In the genomic region with DNA sequence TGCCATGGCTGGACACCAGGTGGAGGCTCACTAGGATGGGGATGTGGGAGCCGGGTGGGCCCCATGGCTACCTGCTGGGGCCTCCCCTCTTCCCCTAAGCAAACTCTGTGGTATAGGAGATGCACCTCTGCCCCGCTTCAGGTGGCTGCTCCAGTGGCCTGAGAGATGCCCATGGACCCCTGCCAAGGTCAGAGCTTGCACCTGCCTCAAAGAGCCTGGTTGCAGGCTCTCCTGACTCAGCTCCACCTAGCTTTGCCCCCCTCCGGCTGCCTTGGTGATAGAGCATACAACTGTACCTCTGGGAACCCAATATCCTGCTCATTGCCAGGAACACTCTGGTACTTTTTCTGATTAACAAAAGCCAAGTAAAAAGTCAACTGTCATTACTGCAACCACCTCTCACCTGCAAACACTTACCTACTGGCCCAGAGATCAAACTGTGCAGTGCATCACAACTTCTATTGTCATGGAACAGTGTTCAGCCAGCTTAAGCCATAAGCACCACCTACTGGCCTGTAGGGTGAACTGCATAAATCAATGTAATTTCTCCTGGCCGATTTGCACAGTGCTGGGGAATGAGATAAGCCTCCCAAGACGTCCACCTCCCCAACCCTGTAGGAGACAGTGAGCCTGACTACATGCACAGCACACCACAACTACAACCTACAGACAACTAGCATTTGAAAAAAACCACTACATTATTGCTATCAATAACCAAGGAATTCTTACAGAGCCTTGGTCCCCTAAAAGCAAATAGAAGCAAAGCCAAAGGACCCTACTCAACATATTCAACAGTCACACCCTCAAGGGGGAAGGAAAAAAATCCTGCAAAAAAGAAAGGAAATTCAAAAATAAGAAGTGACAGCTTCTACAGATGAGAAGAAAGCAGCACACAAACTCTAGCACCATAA, we compare ENCODE assay signal across 8 cellular contexts.
A peak's percentile ranks its signal among the peaks of the same experiment; 100 is the strongest.
DNase-seq lines count a peak whose midpoint lies in the region; ATAC-seq and TF ChIP-seq lines count a peak whose summit lies in the region.

No MANE protein-coding gene starts in this region.

- 59% methylated on average over 5 of the region's 5 CpGs; no CpG with 5 or more reads in 1 of the 2 donors for WGBS in transverse colon (ENCODE audit: low coverage in 1 of 2), 2 donors

- no peak overlapping the region for H3K4me3 ChIP-seq in CD8-positive, alpha-beta memory T cell (ENCODE audit: low read length)
- H3K4me3 ChIP-seq in epithelial cell of proximal tubule (ENCODE audit: low read depth, low read length) = no peak overlapping the region
- H3K4me3 ChIP-seq in transverse colon = no peak overlapping the region

- no peaks in the 10 kb centered on the region for H3K36me3 ChIP-seq in CD8-positive, alpha-beta memory T cell (ENCODE audit: insufficient read depth, low read length)
- H3K36me3 ChIP-seq in transverse colon = no peaks in the 10 kb centered on the region

- CTCF ChIA-PET in CD8-positive, alpha-beta memory T cell (lab: Charles Lee) = interaction anchor here (0.5 to 2.6 kb wide), 16 partner anchors 12 to 742 kb away, joined by 3 to 14 read pairs (median 6); no protein-coding TSS in a partner anchor
- CTCF ChIA-PET in activated CD4-positive, alpha-beta memory T cell treated with anti-CD3 and anti-CD28 coated beads for 36 hours (lab: Charles Lee) = interaction anchor here (0.5 to 2.3 kb wide), 22 partner anchors 11 to 743 kb away, joined by 3 to 10 read pairs (median 4); no protein-coding TSS in a partner anchor

- in situ Hi-C loops in transverse colon (cut with MboI; ENCODE audit: low pct_ligation_motif_present in 1 of 4, low pct_unique_long_range_greater_than_20kb in 1 of 4, low sequenced_read_pairs in 3 of 4) = loop anchor here (10.0 to 25.0 kb wide), 4 partner anchors 64 to 734 kb away; no protein-coding TSS in a partner anchor

- H3K27me3 ChIP-seq in CD8-positive, alpha-beta memory T cell (ENCODE audit: insufficient read depth, low read length, poor library complexity, severe bottlenecking) = no peaks in the 10 kb centered on the region
- H3K27me3 ChIP-seq in transverse colon = no peaks in the 10 kb centered on the region

- POLR2A ChIA-PET in CD8-positive, alpha-beta memory T cell (lab: Charles Lee) = no interaction called here
- POLR2A ChIA-PET in activated CD4-positive, alpha-beta memory T cell treated with anti-CD3 and anti-CD28 coated beads for 36 hours (lab: Charles Lee) = no interaction called here
- POLR2A ChIA-PET in naive thymus-derived CD8-positive, alpha-beta T cell (lab: Charles Lee) = interaction anchor here (0.6 to 1.8 kb wide), 2 partner anchors 478 to 605 kb away, joined by 4 to 6 read pairs; no protein-coding TSS in a partner anchor

- TF ChIP-seq POLR2A in transverse colon (IDR thresholded peaks at IDR 0.05) = no peak

- peak; percentile 25 to 57 (median 45) for DNase-seq in CD8-positive, alpha-beta memory T cell
- DNase-seq in GM19238 (ENCODE audit: insufficient read length, low spot score) = peak; percentile 26
- DNase-seq in NCI-H524 (lab: John Stamatoyannopoulos, UW) = peak; percentile 35 to 70
- DNase-seq in activated CD4-positive, alpha-beta memory T cell treated with anti-CD3 and anti-CD28 coated beads for 36 hours = peak; percentile 57
- peak; percentile 15 for DNase-seq in epithelial cell of proximal tubule (ENCODE audit: low read depth)
- peak in 9 of 10 donors; percentile 17 to 73 (median 52) for DNase-seq in naive thymus-derived CD8-positive, alpha-beta T cell
- peak; percentile 39 for DNase-seq in transverse colon

- H3K27ac Mint-ChIP-seq in CD8-positive, alpha-beta memory T cell = peak overlapping the region in 1 of 8 donors; percentile 51
- H3K27ac Mint-ChIP-seq in activated CD4-positive, alpha-beta memory T cell treated with anti-CD3 and anti-CD28 coated beads for 36 hours = no peak overlapping the region
- H3K27ac Mint-ChIP-seq in naive thymus-derived CD8-positive, alpha-beta T cell = peak overlapping the region in 2 of 10 donors; percentile 23 to 24

- TF ChIP-seq CTCF in epithelial cell of proximal tubule (conservative IDR thresholded peaks at IDR 0.05; ENCODE audit: low read depth, low read length) (peak; percentile 87), transverse colon (IDR thresholded peaks at IDR 0.05) (peak; percentile 79 to 87 (median 84))

- intact Hi-C loops in activated CD4-positive, alpha-beta memory T cell treated with anti-CD3 and anti-CD28 coated beads for 36 hours (cut with micrococcal nuclease) = loop anchor here (1.0 to 10.0 kb wide), 8 partner anchors 144 to 743 kb away; no protein-coding TSS in a partner anchor
- intact Hi-C loops in transverse colon (cut with DNase I; ENCODE audit: low total_unique reads) = loop anchor here (2.0 kb wide), 1 partner anchor 726 kb away; no protein-coding TSS in a partner anchor

- H3K36me3 Mint-ChIP-seq in CD8-positive, alpha-beta memory T cell = peaks cover 0 to 6% (median 0%) of the 10 kb centered on the region in 3 donors
- peaks cover 2% of the 10 kb centered on the region for H3K36me3 Mint-ChIP-seq in activated CD4-positive, alpha-beta memory T cell treated with anti-CD3 and anti-CD28 coated beads for 36 hours
- H3K36me3 Mint-ChIP-seq in naive thymus-derived CD8-positive, alpha-beta T cell = peaks cover 0 to 7% (median 2%) of the 10 kb centered on the region in 3 donors

- H3K9me3 ChIP-seq in CD8-positive, alpha-beta memory T cell (ENCODE audit: low read length) = peaks cover 3% of the 10 kb centered on the region
- peaks cover 0 to 5% of the 10 kb centered on the region in 2 donors for H3K9me3 ChIP-seq in transverse colon

- H3K9me3 Mint-ChIP-seq in CD8-positive, alpha-beta memory T cell = peaks cover 5 to 17% (median 11%) of the 10 kb centered on the region in 5 donors
- peaks cover 19% of the 10 kb centered on the region for H3K9me3 Mint-ChIP-seq in activated CD4-positive, alpha-beta memory T cell treated with anti-CD3 and anti-CD28 coated beads for 36 hours
- peaks cover 0 to 19% (median 10%) of the 10 kb centered on the region in 9 donors for H3K9me3 Mint-ChIP-seq in naive thymus-derived CD8-positive, alpha-beta T cell

- H3K27me3 Mint-ChIP-seq in CD8-positive, alpha-beta memory T cell = peaks cover 5 to 30% of the 10 kb centered on the region in 2 donors
- H3K27me3 Mint-ChIP-seq in activated CD4-positive, alpha-beta memory T cell treated with anti-CD3 and anti-CD28 coated beads for 36 hours = peaks cover 2% of the 10 kb centered on the region
- peaks cover 1 to 22% (median 4%) of the 10 kb centered on the region in 5 donors for H3K27me3 Mint-ChIP-seq in naive thymus-derived CD8-positive, alpha-beta T cell

- H3K4me1 ChIP-seq in CD8-positive, alpha-beta memory T cell (ENCODE audit: insufficient read depth, low read length) = no peaks in the 10 kb centered on the region
- no peaks in the 10 kb centered on the region for H3K4me1 ChIP-seq in transverse colon

- TF ChIP-seq EP300 in transverse colon (IDR thresholded peaks at IDR 0.05; ENCODE audit: low read depth) = no peak

- H3K4me1 Mint-ChIP-seq in CD8-positive, alpha-beta memory T cell = peaks cover 0 to 5% (median 2%) of the 10 kb centered on the region in 3 donors
- H3K4me1 Mint-ChIP-seq in activated CD4-positive, alpha-beta memory T cell treated with anti-CD3 and anti-CD28 coated beads for 36 hours (ENCODE audit: low read depth) = peaks cover 2% of the 10 kb centered on the region
- peaks cover 0 to 7% (median 3%) of the 10 kb centered on the region in 4 donors for H3K4me1 Mint-ChIP-seq in naive thymus-derived CD8-positive, alpha-beta T cell

- ATAC-seq in HG03135 (IDR thresholded peaks at IDR 0.05; ENCODE audit: unreplicated experiment) = peak; percentile 92
- peak; percentile 86 for ATAC-seq in naive thymus-derived CD8-positive, alpha-beta T cell

- no peak overlapping the region for H3K4me3 Mint-ChIP-seq in CD8-positive, alpha-beta memory T cell
- H3K4me3 Mint-ChIP-seq in activated CD4-positive, alpha-beta memory T cell treated with anti-CD3 and anti-CD28 coated beads for 36 hours = no peak overlapping the region
- H3K4me3 Mint-ChIP-seq in naive thymus-derived CD8-positive, alpha-beta T cell = no peak overlapping the region

- no peak overlapping the region for H3K27ac ChIP-seq in CD8-positive, alpha-beta memory T cell (ENCODE audit: low read depth, low read length)
- H3K27ac ChIP-seq in transverse colon = no peak overlapping the region
